ENCODE assay signal across 8 cellular contexts in genomic region chr7:100611983-100612729, GRCh38. TPM values are rescaled to one million over a fixed set of nuclear protein-coding genes. Genes with fewer than 3 reads are reported as not detected.
A peak's percentile ranks its signal among the peaks of the same experiment; 100 is the strongest.
DNase-seq lines count a peak whose midpoint lies in the region; ATAC-seq and TF ChIP-seq lines count a peak whose summit lies in the region.

MOSPD3 (plus strand) TSS chr7:100612540; CDS start chr7:100612792, 252 bp downstream.

- H3K4me3 ChIP-seq in GM12864 (ENCODE audit: low read depth, low read length) (peak within 1 kb of the TSS; percentile 74), SU-DHL-6 (ENCODE audit: insufficient read depth, low read length, poor library complexity, severe bottlenecking) (peak within 1 kb of the TSS; percentile 68), osteoblast (ENCODE audit: insufficient read depth, low read length) (peak within 1 kb of the TSS; percentile 92), thymus (ENCODE audit: low read length) (peak within 1 kb of the TSS; percentile 92)

- H3K4me1 ChIP-seq in osteoblast (ENCODE audit: insufficient read depth, low read length) (peaks cover 6% of the 10 kb centered on the region), thymus (ENCODE audit: control insufficient read depth, insufficient read depth, low read length) (peaks cover 13% of the 10 kb centered on the region)

- H3K36me3 ChIP-seq in SU-DHL-6 (ENCODE audit: low read length) (no peaks in the 10 kb centered on the region), osteoblast (ENCODE audit: insufficient read depth, low read length) (peaks cover 9% of the 10 kb centered on the region), thymus (ENCODE audit: control insufficient read depth, insufficient read depth) (peaks cover 4% of the 10 kb centered on the region)

- H3K27me3 ChIP-seq in SU-DHL-6 (ENCODE audit: low read length): no peaks in the 10 kb centered on the region
- no peaks in the 10 kb centered on the region for H3K27me3 ChIP-seq in osteoblast (ENCODE audit: insufficient read depth, low read length)
- peaks cover 4% of the 10 kb centered on the region for H3K27me3 ChIP-seq in thymus (ENCODE audit: control insufficient read depth, insufficient read depth)

- H3K27ac ChIP-seq in SU-DHL-6 (ENCODE audit: low read depth, low read length) (peak within 1 kb of the TSS; percentile 90), osteoblast (ENCODE audit: low read depth, low read length) (peak within 1 kb of the TSS; percentile 92), thymus (ENCODE audit: low read depth) (peak within 1 kb of the TSS; percentile 99)

- H3K9me3 ChIP-seq in SU-DHL-6 (ENCODE audit: insufficient read depth, low read length): no peaks in the 10 kb centered on the region
- H3K9me3 ChIP-seq in osteoblast (ENCODE audit: low read depth, low read length): no peaks in the 10 kb centered on the region
- no peaks in the 10 kb centered on the region for H3K9me3 ChIP-seq in thymus (ENCODE audit: control insufficient read depth)

- peaks cover 6% of the 10 kb centered on the region; the same call in 1 of the 2 replicates for H3F3A ChIP-seq in SU-DHL-6 (ENCODE audit: insufficient read depth)

- WGBS in thymus: under 1% methylated on average over 61 of the region's 61 CpGs

- H4K20me1 ChIP-seq in SU-DHL-6 (ENCODE audit: low read depth, low read length) (no peaks in the 10 kb centered on the region), osteoblast (ENCODE audit: insufficient read depth, low read length) (no peaks in the 10 kb centered on the region)

- H3K79me2 ChIP-seq in SU-DHL-6 (ENCODE audit: insufficient read depth, low read length): no peaks in the 10 kb centered on the region
- no peaks in the 10 kb centered on the region for H3K79me2 ChIP-seq in osteoblast (ENCODE audit: insufficient read depth, low read length)

- POLR2A ChIA-PET in activated naive CD8-positive, alpha-beta T cell treated with anti-CD3 and anti-CD28 coated beads, Interleukin-2, amount 10 ng/mL, durations not matched to agents 7 days and 5 days (lab: Charles Lee): interaction anchor here (0.5 to 5.9 kb wide), 22 partner anchors 9 to 279 kb away, joined by 3 to 73 read pairs (median 4); partner anchors contain the start of genes FBXO24, GIGYF1, GNB2 and LRCH4

- H3K9me3 Mint-ChIP-seq in activated naive CD8-positive, alpha-beta T cell treated with anti-CD3 and anti-CD28 coated beads, Interleukin-2, amount 10 ng/mL, durations not matched to agents 7 days and 5 days: no peaks in the 10 kb centered on the region
- H3K9me3 Mint-ChIP-seq in glutamatergic neuron (ENCODE audit: unreplicated experiment): peaks cover 5% of the 10 kb centered on the region

- H3K4me2 ChIP-seq in SU-DHL-6 (ENCODE audit: low read depth, low read length, poor library complexity, severe bottlenecking) (peak within 1 kb of the TSS; percentile 78), osteoblast (ENCODE audit: insufficient read depth, low read length) (peak within 1 kb of the TSS; percentile 96)

- peaks cover 4% of the 10 kb centered on the region for H3K36me3 Mint-ChIP-seq in activated naive CD8-positive, alpha-beta T cell treated with anti-CD3 and anti-CD28 coated beads, Interleukin-2, amount 10 ng/mL, durations not matched to agents 7 days and 5 days
- H3K36me3 Mint-ChIP-seq in glutamatergic neuron (ENCODE audit: unreplicated experiment): no peaks in the 10 kb centered on the region

- TF ChIP-seq CTCF in GM12864 (IDR thresholded peaks at IDR 0.05; ENCODE audit: low read depth, low read length, missing control alignments) (no peak), SU-DHL-6 (IDR thresholded peaks at IDR 0.05; ENCODE audit: insufficient read depth, low read length, poor library complexity, severe bottlenecking) (no peak), glutamatergic neuron (IDR thresholded peaks at IDR 0.05; ENCODE audit: partially characterized antibody, unreplicated experiment) (no peak), osteoblast (IDR thresholded peaks at IDR 0.05; ENCODE audit: extremely low read depth, low read depth, low read length) (no peak)

- H3K27ac Mint-ChIP-seq in activated naive CD8-positive, alpha-beta T cell treated with anti-CD3 and anti-CD28 coated beads, Interleukin-2, amount 10 ng/mL, durations not matched to agents 7 days and 5 days: peak within 1 kb of the TSS; percentile 100
- H3K27ac Mint-ChIP-seq in glutamatergic neuron (ENCODE audit: unreplicated experiment): peak within 1 kb of the TSS; percentile 98

- ATAC-seq in HG02678 (IDR thresholded peaks at IDR 0.05; ENCODE audit: unreplicated experiment): peak; percentile 90
- peak; percentile 93 for ATAC-seq in activated naive CD8-positive, alpha-beta T cell treated with anti-CD3 and anti-CD28 coated beads, Interleukin-2, amount 10 ng/mL, durations not matched to agents 7 days and 5 days (ENCODE audit: low read depth)

- DNase-seq in GM12864 (ENCODE audit: low read depth) (peak; percentile 99), NCI-H128 (lab: John Stamatoyannopoulos, UW; ENCODE audit: unreplicated experiment) (peak; percentile 96), glutamatergic neuron (peak; percentile 99), osteoblast (ENCODE audit: insufficient read length, low spot score, missing footprints) (peak; percentile 100)
- DNase-seq in activated naive CD8-positive, alpha-beta T cell treated with anti-CD3 and anti-CD28 coated beads, Interleukin-2, amount 10 ng/mL, durations not matched to agents 7 days and 5 days: peak; percentile 100

- H3K4me1 Mint-ChIP-seq in activated naive CD8-positive, alpha-beta T cell treated with anti-CD3 and anti-CD28 coated beads, Interleukin-2, amount 10 ng/mL, durations not matched to agents 7 days and 5 days: peaks cover 19% of the 10 kb centered on the region
- H3K4me1 Mint-ChIP-seq in glutamatergic neuron (ENCODE audit: low read depth, unreplicated experiment): peaks cover 5% of the 10 kb centered on the region

- H3K27me3 Mint-ChIP-seq in activated naive CD8-positive, alpha-beta T cell treated with anti-CD3 and anti-CD28 coated beads, Interleukin-2, amount 10 ng/mL, durations not matched to agents 7 days and 5 days: peaks cover 7% of the 10 kb centered on the region
- peaks cover 2% of the 10 kb centered on the region for H3K27me3 Mint-ChIP-seq in glutamatergic neuron (ENCODE audit: unreplicated experiment)

- H3K9ac ChIP-seq in SU-DHL-6 (ENCODE audit: low read length): peak within 1 kb of the TSS; percentile 64

- H2AFZ ChIP-seq in SU-DHL-6 (ENCODE audit: low read depth, low read length, severe bottlenecking) (peak within 1 kb of the TSS; percentile 88), osteoblast (ENCODE audit: low read length) (peak within 1 kb of the TSS; percentile 99)

- H3K9me2 ChIP-seq in SU-DHL-6 (replicated peaks; ENCODE audit: insufficient read depth, low read length): no peaks in the 10 kb centered on the region

- H3K4me3 Mint-ChIP-seq in activated naive CD8-positive, alpha-beta T cell treated with anti-CD3 and anti-CD28 coated beads, Interleukin-2, amount 10 ng/mL, durations not matched to agents 7 days and 5 days: peak within 1 kb of the TSS; percentile 98
- peak within 1 kb of the TSS; percentile 97 for H3K4me3 Mint-ChIP-seq in glutamatergic neuron (ENCODE audit: unreplicated experiment)

RNA-seq across cellular contexts. Expression of gene MOSPD3, which starts in this region (rescaled TPM):
- total RNA-seq in activated naive CD8-positive, alpha-beta T cell treated with anti-CD3 and anti-CD28 coated beads, Interleukin-2, amount 10 ng/mL, durations not matched to agents 7 days and 5 days: 10 to 100 TPM; 27.4 TPM
- total RNA-seq in glutamatergic neuron (ENCODE audit: unreplicated experiment): 37.1 TPM
- 5.1 and 7.1 TPM in 2 replicates for total RNA-seq in osteoblast
- 21.6 TPM for polyA plus RNA-seq in thymus

Comparison
In these comparisons a context has a peak if more than half of its experiments do, and no peak if none do; other contexts are left out.
1. Peak in every context shown above with its lines: DNase-seq, ATAC-seq, H3K4me3 ChIP-seq and H3K27ac ChIP-seq.